8 cellular contexts compared by ENCODE assay signal in the genomic region with DNA sequence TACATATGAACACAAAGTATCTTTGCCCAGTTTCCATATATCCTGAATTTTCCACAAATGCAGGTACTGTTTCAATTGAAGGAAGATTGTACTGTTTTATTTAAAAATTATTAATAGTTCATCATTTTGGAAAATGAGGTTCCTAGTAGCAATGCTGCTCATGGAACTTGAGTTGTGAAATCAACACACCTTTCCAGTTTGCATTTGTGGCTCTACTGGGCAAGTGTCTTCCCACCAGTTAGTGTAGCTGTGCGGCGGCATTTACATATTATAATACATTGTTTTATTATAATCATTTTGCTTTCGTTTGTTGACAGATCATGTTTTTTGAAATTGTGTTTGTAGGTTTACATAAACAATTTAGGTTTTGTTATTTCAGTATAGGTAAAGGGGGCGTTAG. TPM values are rescaled to one million over a fixed set of nuclear protein-coding genes. Genes with fewer than 3 reads are reported as not detected.
DNase-seq lines count a peak whose midpoint lies in the region; ATAC-seq, FAIRE-seq and TF ChIP-seq lines count a peak whose summit lies in the region.

No MANE protein-coding gene starts in this region.

- H3F3A ChIP-seq in SU-DHL-6 (ENCODE audit: insufficient read depth), result peaks cover 17% of the 10 kb centered on the region; the same call in 1 of the 2 replicates

- POLR2A ChIA-PET in HCT116 (lab: Charles Lee), result no interaction called here

- H3K9ac ChIP-seq in HCT116 (ENCODE audit: low read length), result peak overlapping the region; percentile 99
- H3K9ac ChIP-seq in SU-DHL-6 (ENCODE audit: low read length), result peak overlapping the region; percentile 99

- H3K9me2 ChIP-seq in HCT116 (ENCODE audit: insufficient read depth) (no peaks in the 10 kb centered on the region), SU-DHL-6 (replicated peaks; ENCODE audit: insufficient read depth, low read length) (no peaks in the 10 kb centered on the region)

- peaks cover 10 to 44% of the 10 kb centered on the region in 2 experiments; a peak in 3 of 4 replicates for H3K4me1 ChIP-seq in HCT116 (ENCODE audit: control insufficient read depth in 1 of 2, insufficient read depth in 2 of 2, low read length in 2 of 2)
- no peaks in the 10 kb centered on the region for H3K4me1 ChIP-seq in small intestine (ENCODE audit: control insufficient read depth in 2 of 2, insufficient read depth in 1 of 2, low read depth in 1 of 2, low read length in 1 of 2)

- WGBS in small intestine, 3 donors, result 56 to 67% (median 67%) methylated on average over 4 of the region's 4 CpGs

- H3K27me3 ChIP-seq in HCT116 (ENCODE audit: insufficient read depth, low read length) (no peaks in the 10 kb centered on the region), SU-DHL-6 (ENCODE audit: low read length) (no peaks in the 10 kb centered on the region), small intestine (ENCODE audit: control insufficient read depth in 2 of 2, insufficient read depth in 2 of 2, low read length in 2 of 2) (no peaks in the 10 kb centered on the region)

- H4K20me1 ChIP-seq in HCT116 (ENCODE audit: insufficient read depth), result peaks cover 18% of the 10 kb centered on the region
- peaks cover 15% of the 10 kb centered on the region for H4K20me1 ChIP-seq in SU-DHL-6 (ENCODE audit: low read depth, low read length)

- intact Hi-C loops in HCT116 (cut with micrococcal nuclease), result loop anchor here (5.0 kb wide), 1 partner anchor 50 kb away; no protein-coding TSS in a partner anchor

- DNase-seq in HCT116 (ENCODE audit: low read depth, low spot score) (no peak), foreskin fibroblast (no peak), small intestine (no peak), NCI-H446 (lab: John Stamatoyannopoulos, UW) (no peak), retina (no peak)
- no peak for DNase-seq in stimulated activated CD8-positive, alpha-beta memory T cell treated with anti-CD3 and anti-CD28 coated beads, Interleukin-4, amount 100 ng/mL, for 48 hours
- no peak for DNase-seq in stimulated activated CD4-positive, alpha-beta T cell treated with anti-CD3 and anti-CD28 coated beads, Interleukin-4, amount 100 ng/mL, for 24 hours

- H2AFZ ChIP-seq in HCT116 (ENCODE audit: low read depth, low read length, poor library complexity, severe bottlenecking), result no peak overlapping the region
- peak overlapping the region; percentile 66 for H2AFZ ChIP-seq in SU-DHL-6 (ENCODE audit: low read depth, low read length, severe bottlenecking)

- RAD21 ChIA-PET in HCT116 (lab: Charles Lee; ENCODE audit: low non-redundant PET in 1 of 2, low total read pairs in 2 of 2, uncharacterized antibody in 2 of 2, unreplicated experiment in 2 of 2), result no interaction called here

- H3K4me3 ChIP-seq in HCT116 (replicated peaks in 1 of 2; ENCODE audit: low read depth in 1 of 2, low read length in 2 of 2) (peak overlapping the region; percentile 54 to 86), SU-DHL-6 (ENCODE audit: insufficient read depth, low read length, poor library complexity, severe bottlenecking) (peak overlapping the region; percentile 98), foreskin fibroblast (ENCODE audit: low read depth in 1 of 2, low read length in 2 of 2) (peak overlapping the region; percentile 91 to 93), small intestine (ENCODE audit: low read depth in 1 of 2, low read length in 2 of 2) (peak overlapping the region in 1 of 2 donors; percentile 94)

- H3K27ac ChIP-seq in HCT116 (ENCODE audit: low read depth, low read length), result peak overlapping the region; percentile 96
- H3K27ac ChIP-seq in SU-DHL-6 (ENCODE audit: low read depth, low read length), result peak overlapping the region; percentile 97
- peak overlapping the region; percentile 99 to 100 for H3K27ac ChIP-seq in small intestine (ENCODE audit: low read depth in 1 of 2, low read length in 1 of 2)

- no peaks in the 10 kb centered on the region for H3K9me3 ChIP-seq in HCT116 (ENCODE audit: control insufficient read depth in 1 of 2, insufficient read depth in 1 of 2, low read depth in 1 of 2, low read length in 2 of 2)
- no peaks in the 10 kb centered on the region for H3K9me3 ChIP-seq in SU-DHL-6 (ENCODE audit: insufficient read depth, low read length)
- no peaks in the 10 kb centered on the region for H3K9me3 ChIP-seq in small intestine (ENCODE audit: control insufficient read depth, low read depth)

- no peak for TF ChIP-seq POLR2A in HCT116 (IDR thresholded peaks at IDR 0.05; ENCODE audit: borderline replicate concordance, extremely low read depth, insufficient read depth, insufficient read length)

- BruUV-seq in HCT116 (replicated peaks; lab: Mats Ljungman, UMichigan), result no TSS peak

- no peak for FAIRE-seq in small intestine (lab: Jason Lieb, UNC)

- ATAC-seq in HCT116, result no peak

- CTCF ChIA-PET in HCT116 (lab: Charles Lee), result no interaction called here

- TF ChIP-seq RAD21 in HCT116 (IDR thresholded peaks at IDR 0.05; ENCODE audit: low read depth), result no peak

- TF ChIP-seq CTCF in HCT116 (IDR thresholded peaks at IDR 0.05 in 2 of 3, conservative IDR thresholded peaks at IDR 0.05 in 1 of 3; ENCODE audit: borderline replicate concordance in 1 of 3, insufficient read depth in 1 of 3, low read depth in 2 of 3, low read length in 2 of 3) (no peak), SU-DHL-6 (IDR thresholded peaks at IDR 0.05; ENCODE audit: insufficient read depth, low read length, poor library complexity, severe bottlenecking) (no peak), foreskin fibroblast (IDR thresholded peaks at IDR 0.05; ENCODE audit: low read depth, low read length) (no peak)

- 0 out of 4 replicates have a peak, but pooled peaks cover 0 to 8% of the 10 kb centered on the region in 2 experiments for H3K36me3 ChIP-seq in HCT116 (ENCODE audit: control insufficient read depth in 1 of 2, insufficient read depth in 2 of 2, low read length in 2 of 2)
- no peaks in the 10 kb centered on the region for H3K36me3 ChIP-seq in SU-DHL-6 (ENCODE audit: low read length)
- no peaks in the 10 kb centered on the region for H3K36me3 ChIP-seq in small intestine (ENCODE audit: control insufficient read depth in 2 of 2, insufficient read depth in 2 of 2, low read length in 2 of 2)

- H3K4me2 ChIP-seq in HCT116 (ENCODE audit: low read length) (peak overlapping the region; percentile 89), SU-DHL-6 (ENCODE audit: low read depth, low read length, poor library complexity, severe bottlenecking) (peak overlapping the region; percentile 89)

- peaks cover 33% of the 10 kb centered on the region for H3K79me2 ChIP-seq in HCT116 (ENCODE audit: insufficient read depth, low read length)
- H3K79me2 ChIP-seq in SU-DHL-6 (ENCODE audit: insufficient read depth, low read length), result peaks cover 30% of the 10 kb centered on the region

TF ChIP-seq in HCT116, 20 proteins besides CTCF, POLR2A, EP300 and RAD21:
- TF ChIP-seq YY1 (IDR thresholded peaks at IDR 0.05; ENCODE audit: extremely low read depth, insufficient replicate concordance, low read depth, low read length) (no peak), POLR2AphosphoS5 (IDR thresholded peaks at IDR 0.05; ENCODE audit: low read depth, low read length) (no peak), TCF7L2 (IDR thresholded peaks at IDR 0.05; ENCODE audit: borderline replicate concordance, extremely low read depth, insufficient read depth, insufficient read length) (no peak), CBX3 (IDR thresholded peaks at IDR 0.05; ENCODE audit: low read depth) (no peak), CEBPB (IDR thresholded peaks at IDR 0.05; ENCODE audit: low read depth) (no peak)
- TF ChIP-seq, protein P1, sequence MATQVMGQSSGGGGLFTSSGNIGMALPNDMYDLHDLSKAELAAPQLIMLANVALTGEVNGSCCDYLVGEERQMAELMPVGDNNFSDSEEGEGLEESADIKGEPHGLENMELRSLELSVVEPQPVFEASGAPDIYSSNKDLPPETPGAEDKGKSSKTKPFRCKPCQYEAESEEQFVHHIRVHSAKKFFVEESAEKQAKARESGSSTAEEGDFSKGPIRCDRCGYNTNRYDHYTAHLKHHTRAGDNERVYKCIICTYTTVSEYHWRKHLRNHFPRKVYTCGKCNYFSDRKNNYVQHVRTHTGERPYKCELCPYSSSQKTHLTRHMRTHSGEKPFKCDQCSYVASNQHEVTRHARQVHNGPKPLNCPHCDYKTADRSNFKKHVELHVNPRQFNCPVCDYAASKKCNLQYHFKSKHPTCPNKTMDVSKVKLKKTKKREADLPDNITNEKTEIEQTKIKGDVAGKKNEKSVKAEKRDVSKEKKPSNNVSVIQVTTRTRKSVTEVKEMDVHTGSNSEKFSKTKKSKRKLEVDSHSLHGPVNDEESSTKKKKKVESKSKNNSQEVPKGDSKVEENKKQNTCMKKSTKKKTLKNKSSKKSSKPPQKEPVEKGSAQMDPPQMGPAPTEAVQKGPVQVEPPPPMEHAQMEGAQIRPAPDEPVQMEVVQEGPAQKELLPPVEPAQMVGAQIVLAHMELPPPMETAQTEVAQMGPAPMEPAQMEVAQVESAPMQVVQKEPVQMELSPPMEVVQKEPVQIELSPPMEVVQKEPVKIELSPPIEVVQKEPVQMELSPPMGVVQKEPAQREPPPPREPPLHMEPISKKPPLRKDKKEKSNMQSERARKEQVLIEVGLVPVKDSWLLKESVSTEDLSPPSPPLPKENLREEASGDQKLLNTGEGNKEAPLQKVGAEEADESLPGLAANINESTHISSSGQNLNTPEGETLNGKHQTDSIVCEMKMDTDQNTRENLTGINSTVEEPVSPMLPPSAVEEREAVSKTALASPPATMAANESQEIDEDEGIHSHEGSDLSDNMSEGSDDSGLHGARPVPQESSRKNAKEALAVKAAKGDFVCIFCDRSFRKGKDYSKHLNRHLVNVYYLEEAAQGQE (IDR thresholded peaks at IDR 0.05; ENCODE audit: low read depth), result no peak

RNA-seq across cellular contexts. Expression of a gene that starts 2.0 kb away (rescaled TPM):
- 253 TPM for total RNA-seq in HCT116 (2021; ENCODE audit: unreplicated experiment)
- polyA plus RNA-seq in HCT116 (2012), result 114 and 120 TPM in 2 replicates
- polyA plus RNA-seq in small intestine, result 100 to 1,000 TPM in 2 of 3 donors, 10 to 100 TPM in 1; 72.5 to 108 (median 102) TPM
